9 cellular contexts compared by ENCODE assay signal in genomic region chr11:114195981-114196731, GRCh38.
DNase-seq lines count a peak whose midpoint lies in the region; ATAC-seq and TF ChIP-seq lines count a peak whose summit lies in the region.
"Had no signal": no experiment of that assay in that cellular context is flagged by ENCODE, and none has a peak within 500 bp of the region (broad histone marks: within the 10 kb centered on the region; RNA-seq: fewer than 3 reads in every experiment).

No MANE protein-coding gene starts in this region.

- H3K36me3 ChIP-seq in adrenal gland (replicated peaks in 1 of 2) (no peaks in the 10 kb centered on the region), testis (ENCODE audit: low read depth, missing control alignments) (no peaks in the 10 kb centered on the region)

- in situ Hi-C loops in KBM-7 (cut with MboI; ENCODE audit: low pct_unique_long_range_greater_than_20kb, low sequenced_read_pairs), result no loop called here

- TF ChIP-seq CTCF in adrenal gland (IDR thresholded peaks at IDR 0.05), result no peak
- no peak for TF ChIP-seq CTCF in testis (IDR thresholded peaks at IDR 0.05)

- peak; percentile 8 for ATAC-seq in left lobe of liver
- ATAC-seq in HG03432 (IDR thresholded peaks at IDR 0.05; ENCODE audit: unreplicated experiment), result no peak

- no peak overlapping the region for H3K4me3 ChIP-seq in adrenal gland
- no peak overlapping the region for H3K4me3 ChIP-seq in testis

- H3K27me3 ChIP-seq in adrenal gland (no peaks in the 10 kb centered on the region), testis (no peaks in the 10 kb centered on the region)

- TF ChIP-seq POLR2A in adrenal gland (IDR thresholded peaks at IDR 0.05) (peak in 1 of 2 donors; percentile 19), testis (IDR thresholded peaks at IDR 0.05) (no peak)

- H3K4me1 ChIP-seq in adrenal gland (replicated peaks in 1 of 2), result peaks cover 55 to 67% of the 10 kb centered on the region in 2 donors
- H3K4me1 ChIP-seq in testis, result peaks cover 55% of the 10 kb centered on the region

- H3K27ac ChIP-seq in adrenal gland, result peak overlapping the region; percentile 38 to 95 (median 92)
- H3K27ac ChIP-seq in testis, result peak overlapping the region; percentile 79 to 90

- intact Hi-C loops in adrenal gland (cut with DNase I), result no loop called here
- intact Hi-C loops in testis (cut with DNase I; ENCODE audit: low total_unique reads), result no loop called here

- 93 to 99% (median 97%) methylated on average over 5 of the region's 5 CpGs for WGBS in adrenal gland, 4 donors
- WGBS in testis, 2 donors, result 94 to 97% methylated on average over 4 to 5 of the region's 5 CpGs

- peak; percentile 8 for DNase-seq in KBM-7
- peak in 1 of 7 donors; percentile 48 for DNase-seq in adrenal gland
- DNase-seq in left lobe of liver (ENCODE audit: low spot score), result no peak
- no peak for DNase-seq in testis
- no peak for DNase-seq in GF-D8 (lab: John Stamatoyannopoulos, UW)
- DNase-seq in inferior parietal cortex (ENCODE audit: extremely low spot score), result no peak
- DNase-seq: kidney, NCI-H146 had no signal

- no peaks in the 10 kb centered on the region for H3K9me3 ChIP-seq in adrenal gland (replicated peaks in 1 of 3)
- no peaks in the 10 kb centered on the region for H3K9me3 ChIP-seq in testis
